Comparison of ENCODE assay signal across 13 cellular contexts in the genomic region with DNA sequence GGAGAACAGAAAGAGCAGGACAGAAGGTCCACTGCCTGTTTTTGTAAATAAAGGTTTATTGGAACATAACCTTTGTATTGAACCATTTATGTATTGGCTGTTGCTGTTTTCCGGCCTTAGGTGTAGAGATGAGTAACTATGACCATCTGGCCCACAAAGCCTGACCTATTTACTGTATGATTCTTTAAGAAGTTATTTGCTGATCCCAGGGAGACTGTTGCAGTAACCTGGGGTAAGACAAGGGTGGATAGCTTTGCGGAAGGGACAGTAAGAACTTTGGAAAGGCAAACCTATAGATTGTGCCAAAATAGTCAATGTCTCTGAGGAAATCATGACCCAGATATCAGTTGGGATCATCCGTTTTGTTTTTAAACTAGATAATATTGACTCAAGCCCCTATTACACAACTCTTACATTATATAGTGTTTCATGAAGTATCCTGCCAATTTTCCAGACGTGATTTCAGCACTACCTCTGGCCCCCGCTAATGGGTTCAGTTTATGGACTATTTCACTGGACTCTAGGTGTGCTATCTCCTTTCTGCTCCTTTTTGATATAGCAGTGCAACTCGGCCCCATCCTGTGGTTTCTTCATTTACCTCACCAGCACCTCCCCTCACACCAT. TPM values are rescaled to one million over a fixed set of nuclear protein-coding genes. Genes with fewer than 3 reads are reported as not detected.
DNase-seq lines count a peak whose midpoint lies in the region; ATAC-seq and TF ChIP-seq lines count a peak whose summit lies in the region.
"Had no signal": no experiment of that assay in that cellular context is flagged by ENCODE, and none has a peak within 500 bp of the region (broad histone marks: within the 10 kb centered on the region; RNA-seq: fewer than 3 reads in every experiment).

No MANE protein-coding gene starts in this region.

- in situ Hi-C loops in G401 (cut with HindIII; ENCODE audit: low sequenced_read_pairs) = no loop called here

- WGBS in spleen, 5 donors = 60 to 93% (median 74%) methylated on average over 6 of the region's 6 CpGs

- no peaks in the 10 kb centered on the region for H3K36me3 ChIP-seq in spleen

- TF ChIP-seq CTCF in choroid plexus epithelial cell (conservative IDR thresholded peaks at IDR 0.05; ENCODE audit: low read depth, low read length) (no peak), GM10266 (IDR thresholded peaks at IDR 0.05; ENCODE audit: control insufficient read depth, insufficient read depth, low read depth, missing control alignments) (no peak), spleen (IDR thresholded peaks at IDR 0.05 in 8 of 11, conservative IDR thresholded peaks at IDR 0.05 in 3 of 11) (no peak)

- H3K27ac ChIP-seq in spleen = peak overlapping the region in 4 of 8 donors; percentile 10 to 53 (median 48)

- peak; percentile 17 for ATAC-seq in GM21381 (IDR thresholded peaks at IDR 0.05; ENCODE audit: unreplicated experiment)
- ATAC-seq in HG03175 (IDR thresholded peaks at IDR 0.05; ENCODE audit: unreplicated experiment) = peak; percentile 29

- DNase-seq in G401 (ENCODE audit: low spot score) (peak; percentile 3), choroid plexus epithelial cell (ENCODE audit: low read depth) (peak; percentile 35), GM10266 (ENCODE audit: extremely low spot score) (no peak), spleen (no peak), NK-92 (lab: John Stamatoyannopoulos, UW; ENCODE audit: unreplicated experiment) (no peak), hippocampal formation (lab: John Stamatoyannopoulos, UW) (no peak)
- DNase-seq: activated CD4-positive, alpha-beta T cell treated with anti-CD3 and anti-CD28 coated beads for 48 hours; activated naive CD4-positive, alpha-beta T cell treated with anti-CD3 and anti-CD28 coated beads for 36 hours; cerebellar nuclear complex; NCI-H524; stimulated activated CD4-positive, alpha-beta T cell treated with anti-CD3 and anti-CD28 coated beads, Interleukin-2, amount 100 ng/mL, for 24 hours had no signal

- H3K4me1 ChIP-seq in spleen = peaks cover 0 to 7% (median 0%) of the 10 kb centered on the region in 6 donors

- intact Hi-C loops in spleen (cut with DNase I; ENCODE audit: low total_unique reads) = no loop called here

- no peak for TF ChIP-seq POLR2A in spleen (IDR thresholded peaks at IDR 0.05)

- H3K27me3 ChIP-seq in spleen (replicated peaks in 1 of 7) = peaks cover 0 to 3% (median 0%) of the 10 kb centered on the region in 7 donors

- no peaks in the 10 kb centered on the region for H3K9me3 ChIP-seq in spleen

- no peak overlapping the region for H3K4me3 ChIP-seq in choroid plexus epithelial cell (ENCODE audit: low read depth, low read length)
- H3K4me3 ChIP-seq in spleen = no peak overlapping the region

RNA-seq across cellular contexts. Expression of gene TLCD4, which starts 20.8 kb away (rescaled TPM):
- 0.06 and 6.2 TPM in 2 replicates for total RNA-seq in G401 (2014; rRNA removed; shearing (Covaris generic))
- 10 to 100 TPM in 1 of 7 donors, 1 to 10 TPM in 3, under 1 TPM in 3; 0.63 to 12.5 (median 1.7) TPM for total RNA-seq in spleen
- under 1 TPM; 0.11 to 0.26 (median 0.21) TPM for polyA plus RNA-seq in spleen

RNA-seq across cellular contexts. Expression of gene ALG14, which starts 23.6 kb away (rescaled TPM):
- 1.8 and 2.5 TPM in 2 replicates for total RNA-seq in G401 (2014; rRNA removed; shearing (Covaris generic))
- total RNA-seq in spleen = 1 to 10 TPM in 6 of 7 donors, under 1 TPM in 1; 0.97 to 6.0 (median 2.6) TPM
- 1 to 10 TPM in 1 of 3 donors, under 1 TPM in 2; 0.78 to 1.2 (median 0.85) TPM for polyA plus RNA-seq in spleen

Comparison
In these comparisons a context has a peak if more than half of its experiments do, and no peak if none do; other contexts are left out.
1. DNase-seq: peak in G401 (single experiment) and choroid plexus epithelial cell (single experiment); none in GM10266 (single experiment), spleen (single experiment), NK-92 (single experiment) and hippocampal formation (0 of 2).